In genomic region chr4:19776929-19777328, GRCh38 we compare ENCODE assay signal across 20 cellular contexts.
A peak's percentile ranks its signal among the peaks of the same experiment; 100 is the strongest.
DNase-seq lines count a peak whose midpoint lies in the region; ATAC-seq and TF ChIP-seq lines count a peak whose summit lies in the region.
"Had no signal": no experiment of that assay in that cellular context is flagged by ENCODE, and none has a peak within 500 bp of the region (broad histone marks: within the 10 kb centered on the region; RNA-seq: fewer than 3 reads in every experiment).

No MANE protein-coding gene starts in this region.

- H3K4me1 Mint-ChIP-seq in MCF 10A (ENCODE audit: insufficient read depth, unreplicated experiment): peaks cover 17% of the 10 kb centered on the region
- H3K4me1 Mint-ChIP-seq: activated B cell treated with CpG ODN at 0.5 μM for 24 hours; stimulated activated naive CD8-positive, alpha-beta T cell treated with anti-CD3 and anti-CD28 coated beads, Interleukin-15, amount 100 ng/mL, for 72 hours had no signal

- no peaks in the 10 kb centered on the region for H3K9me3 ChIP-seq in breast epithelium
- H3K9me3 ChIP-seq in SJSA1 (replicated peaks): no peaks in the 10 kb centered on the region
- H3K9me3 ChIP-seq in right lobe of liver: no peaks in the 10 kb centered on the region
- H3K9me3 ChIP-seq: upper lobe of left lung had no signal

- H3K27ac ChIP-seq in breast epithelium: no peak overlapping the region
- H3K27ac ChIP-seq in SJSA1: peak overlapping the region; percentile 85
- no peak overlapping the region for H3K27ac ChIP-seq in right lobe of liver
- H3K27ac ChIP-seq: coronary artery, upper lobe of left lung had no signal

- POLR2A ChIA-PET in MCF 10A (lab: Yijun Ruan, JAX): interaction anchor here (0.7 to 1.3 kb wide), 3 partner anchors 10 to 250 kb away, joined by 3 to 5 read pairs (median 3); no protein-coding TSS in a partner anchor

- intact Hi-C loops in MCF 10A (cut with micrococcal nuclease) (loop anchor here (5.0 kb wide), 1 partner anchor 40 kb away; no protein-coding TSS in a partner anchor), breast epithelium (cut with DNase I; ENCODE audit: low total_unique reads) (no loop called here), Right ventricle myocardium superior (cut with DNase I) (no loop called here), right lobe of liver (cut with DNase I) (no loop called here)

- H3K36me3 ChIP-seq in breast epithelium (no peaks in the 10 kb centered on the region), SJSA1 (no peaks in the 10 kb centered on the region), right lobe of liver (no peaks in the 10 kb centered on the region)
- H3K36me3 ChIP-seq: upper lobe of left lung had no signal

- H3K27ac Mint-ChIP-seq in MCF 10A (ENCODE audit: low read depth, unreplicated experiment): peak overlapping the region; percentile 87
- H3K27ac Mint-ChIP-seq: activated B cell treated with CpG ODN at 0.5 μM for 24 hours; CD8-positive, alpha-beta T cell; stimulated activated naive CD8-positive, alpha-beta T cell treated with anti-CD3 and anti-CD28 coated beads, Interleukin-15, amount 100 ng/mL, for 72 hours; T-helper 1 cell treated with Interleukin-12 subunit alpha and Interleukin-12 subunit beta and Interleukin-4 antibody, amounts not matched to agents 30 μg/mL and 1 μg/mL, for 36 hours had no signal

- H3K4me1 ChIP-seq in breast epithelium (no peaks in the 10 kb centered on the region), SJSA1 (replicated peaks) (peaks cover 36% of the 10 kb centered on the region), right lobe of liver (no peaks in the 10 kb centered on the region)
- H3K4me1 ChIP-seq: upper lobe of left lung had no signal

- TF ChIP-seq POLR2A in breast epithelium (IDR thresholded peaks at IDR 0.05) (no peak), right lobe of liver (IDR thresholded peaks at IDR 0.05) (no peak)

- no peaks in the 10 kb centered on the region for H3K27me3 ChIP-seq in breast epithelium
- H3K27me3 ChIP-seq in SJSA1 (replicated peaks): no peaks in the 10 kb centered on the region
- no peaks in the 10 kb centered on the region for H3K27me3 ChIP-seq in right lobe of liver
- H3K27me3 ChIP-seq: upper lobe of left lung had no signal

- no peaks in the 10 kb centered on the region for H3K36me3 Mint-ChIP-seq in MCF 10A (ENCODE audit: insufficient read depth, unreplicated experiment)
- H3K36me3 Mint-ChIP-seq: CD8-positive, alpha-beta T cell had no signal

- H3K4me3 ChIP-seq in breast epithelium: no peak overlapping the region
- H3K4me3 ChIP-seq in SJSA1: no peak overlapping the region
- H3K4me3 ChIP-seq in right lobe of liver: no peak overlapping the region
- H3K4me3 ChIP-seq: coronary artery had no signal

- DNase-seq in MCF 10A (ENCODE audit: unreplicated experiment): peak; percentile 1
- no peak for DNase-seq in breast epithelium (ENCODE audit: low spot score in 2 of 2)
- peak in 1 of 2 experiments; percentile 74 for DNase-seq in SJSA1 (ENCODE audit: low read depth in 1 of 2, low spot score in 2 of 2)
- peak; percentile 43 for DNase-seq in fibroblast of peridontal ligament (ENCODE audit: extremely low read depth)
- DNase-seq in Right ventricle myocardium superior: no peak
- no peak for DNase-seq in right lobe of liver
- DNase-seq in DMS79 (lab: John Stamatoyannopoulos, UW): no peak
- DNase-seq: activated B cell treated with CpG ODN at 0.5 μM for 24 hours; anterior cingulate cortex; CD8-positive, alpha-beta T cell; kidney; midbrain; NCI-H2171 treated with DMSO at 0.1 percent for 48 hours; stimulated activated naive CD8-positive, alpha-beta T cell treated with anti-CD3 and anti-CD28 coated beads, Interleukin-15, amount 100 ng/mL, for 72 hours; upper lobe of left lung had no signal

- CTCF ChIA-PET in MCF 10A (lab: Yijun Ruan, JAX): interaction anchor here (0.6 to 1.7 kb wide), 2 partner anchors 91 to 471 kb away, joined by 3 to 7 read pairs; no protein-coding TSS in a partner anchor

- no peaks in the 10 kb centered on the region for H3K27me3 Mint-ChIP-seq in MCF 10A (ENCODE audit: insufficient read depth, unreplicated experiment)
- H3K27me3 Mint-ChIP-seq: activated B cell treated with CpG ODN at 0.5 μM for 24 hours; stimulated activated naive CD8-positive, alpha-beta T cell treated with anti-CD3 and anti-CD28 coated beads, Interleukin-15, amount 100 ng/mL, for 72 hours had no signal

- TF ChIP-seq CTCF in MCF 10A (IDR thresholded peaks at IDR 0.05; ENCODE audit: unreplicated experiment) (no peak), breast epithelium (IDR thresholded peaks at IDR 0.05) (no peak), right lobe of liver (IDR thresholded peaks at IDR 0.05) (no peak)

- ATAC-seq in Right ventricle myocardium superior (ENCODE audit: poor library complexity) (no peak), right lobe of liver (no peak), GM21619 (IDR thresholded peaks at IDR 0.05; ENCODE audit: unreplicated experiment) (no peak)
- ATAC-seq: CD8-positive, alpha-beta T cell; Right ventricle myocardium inferior; stimulated activated naive CD8-positive, alpha-beta T cell treated with anti-CD3 and anti-CD28 coated beads, Interleukin-15, amount 100 ng/mL, for 72 hours had no signal

- peak overlapping the region; percentile 3 for H3K4me3 Mint-ChIP-seq in MCF 10A (ENCODE audit: unreplicated experiment)
- H3K4me3 Mint-ChIP-seq: activated B cell treated with CpG ODN at 0.5 μM for 24 hours; CD8-positive, alpha-beta T cell; neural crest cell; stimulated activated naive CD8-positive, alpha-beta T cell treated with anti-CD3 and anti-CD28 coated beads, Interleukin-15, amount 100 ng/mL, for 72 hours; T-helper 1 cell treated with Interleukin-12 subunit alpha and Interleukin-12 subunit beta and Interleukin-4 antibody, amounts not matched to agents 30 μg/mL and 1 μg/mL, for 36 hours had no signal

- H3K9me3 Mint-ChIP-seq in MCF 10A (ENCODE audit: unreplicated experiment): no peaks in the 10 kb centered on the region

- BruUV-seq in MCF 10A (replicated peaks; lab: Mats Ljungman, UMichigan): no TSS peak

Comparison
In these comparisons a context has a peak if more than half of its experiments do, and no peak if none do; other contexts are left out.
1. DNase-seq: peak in MCF 10A (single experiment) and fibroblast of peridontal ligament (single experiment); none in breast epithelium (0 of 2), Right ventricle myocardium superior (single experiment), right lobe of liver (0 of 3) and DMS79 (single experiment).